In the genomic region with DNA sequence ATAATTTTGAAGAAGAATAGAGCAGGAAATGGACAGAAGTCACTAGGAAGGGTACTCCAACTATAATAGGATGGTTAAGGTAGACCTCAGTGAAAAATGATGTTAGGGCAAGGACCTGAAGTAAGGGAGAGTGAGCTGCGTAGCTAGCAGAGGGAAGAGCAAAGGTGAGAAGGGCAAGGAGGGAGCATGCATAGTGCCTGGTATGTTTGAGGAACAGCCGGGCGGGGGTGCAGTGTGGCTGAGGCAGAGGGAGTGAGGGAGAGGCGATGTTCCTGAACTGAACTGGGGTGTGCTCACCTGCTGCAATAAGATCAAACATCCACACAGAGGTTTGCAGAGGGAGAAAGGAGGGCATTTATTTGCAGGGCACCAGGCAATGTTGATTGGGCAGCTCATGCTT, we compare ENCODE assay signal across 18 cellular contexts.
"Had no signal": no experiment of that assay in that cellular context is flagged by ENCODE, and none has a peak within 500 bp of the region (broad histone marks: within the 10 kb centered on the region; RNA-seq: fewer than 3 reads in every experiment).

No MANE protein-coding gene starts in this region.

- H3K4me1 ChIP-seq: left ventricle myocardium inferior, lower lobe of right lung, parathyroid adenoma, psoas muscle, right lobe of liver, suprapubic skin, thyroid gland had no signal

- H3K36me3 ChIP-seq: heart right ventricle, left ventricle myocardium inferior, lower lobe of right lung, right lobe of liver, suprapubic skin, thyroid gland had no signal

- H3K4me3 ChIP-seq: coronary artery, heart right ventricle, left ventricle myocardium inferior, lower lobe of right lung, psoas muscle, right lobe of liver, suprapubic skin, thyroid gland had no signal

- H3K9me3 Mint-ChIP-seq: memory B cell; mesothelial cell of epicardium; natural killer cell treated with Interleukin-12 subunit alpha and Interleukin-12 subunit beta and Interleukin-15 and Interleukin-18, amount 100 ng/mL, for 72 hours; type B pancreatic cell had no signal

- H3K9me3 ChIP-seq: heart right ventricle, left ventricle myocardium inferior, lower lobe of right lung, psoas muscle, right lobe of liver, suprapubic skin, thyroid gland had no signal

- DNase-seq: effector CD4-positive, alpha-beta T cell; foreskin melanocyte; heart right ventricle; hypothalamus; left cardiac atrium; left ventricle myocardium inferior; lower lobe of right lung; psoas muscle; right lobe of liver; stimulated activated naive CD8-positive, alpha-beta T cell treated with anti-CD3 and anti-CD28 coated beads, Interleukin-15, Interleukin-2, amounts not matched to agents 100 U/mL and 50 U/mL, for 24 hours; thyroid gland had no signal

- H3K27ac ChIP-seq: coronary artery, heart right ventricle, left ventricle myocardium inferior, lower lobe of right lung, parathyroid adenoma, psoas muscle, right lobe of liver, suprapubic skin, thyroid gland had no signal

- H3K27ac Mint-ChIP-seq: memory B cell; mesothelial cell of epicardium; natural killer cell treated with Interleukin-12 subunit alpha and Interleukin-12 subunit beta and Interleukin-15 and Interleukin-18, amount 100 ng/mL, for 72 hours had no signal

- H3K27me3 ChIP-seq: right lobe of liver, thyroid gland had no signal

- ATAC-seq: heart right ventricle; left cardiac atrium; lower lobe of right lung; psoas muscle; right lobe of liver; stimulated activated naive CD8-positive, alpha-beta T cell treated with anti-CD3 and anti-CD28 coated beads, Interleukin-15, Interleukin-2, amounts not matched to agents 100 U/mL and 50 U/mL, for 24 hours had no signal

- H3K4me3 Mint-ChIP-seq: memory B cell; mesothelial cell of epicardium; natural killer cell treated with Interleukin-12 subunit alpha and Interleukin-12 subunit beta and Interleukin-15 and Interleukin-18, amount 100 ng/mL, for 72 hours; type B pancreatic cell had no signal

- H3K36me3 Mint-ChIP-seq: mesothelial cell of epicardium; natural killer cell treated with Interleukin-12 subunit alpha and Interleukin-12 subunit beta and Interleukin-15 and Interleukin-18, amount 100 ng/mL, for 72 hours; type B pancreatic cell had no signal
